In genomic region chr2:144166743-144167142, GRCh38 we compare ENCODE assay signal across 28 cellular contexts.
DNase-seq lines count a peak whose midpoint lies in the region; ATAC-seq, FAIRE-seq and TF ChIP-seq lines count a peak whose summit lies in the region.
"Had no signal": no experiment of that assay in that cellular context is flagged by ENCODE, and none has a peak within 500 bp of the region (broad histone marks: within the 10 kb centered on the region; RNA-seq: fewer than 3 reads in every experiment).

No MANE protein-coding gene starts in this region.

- no peaks in the 10 kb centered on the region for H3K27me3 Mint-ChIP-seq in activated CD8-positive, alpha-beta T cell treated with anti-CD3 and anti-CD28 coated beads for 36 hours
- no peaks in the 10 kb centered on the region for H3K27me3 Mint-ChIP-seq in activated CD8-positive, alpha-beta T cell treated with anti-CD3 and anti-CD28 coated beads, Interleukin-2, amount 10 ng/mL, durations not matched to agents 7 days and 5 days (ENCODE audit: low read depth)
- no peaks in the 10 kb centered on the region for H3K27me3 Mint-ChIP-seq in nephron progenitor cell (ENCODE audit: low read depth, poor library complexity)
- H3K27me3 Mint-ChIP-seq: CD8-positive, alpha-beta memory T cell had no signal

- CTCF ChIA-PET in activated CD8-positive, alpha-beta T cell treated with anti-CD3 and anti-CD28 coated beads for 36 hours (lab: Charles Lee), result no interaction called here
- CTCF ChIA-PET in activated CD8-positive, alpha-beta T cell treated with anti-CD3 and anti-CD28 coated beads, Interleukin-2, amount 10 ng/mL, durations not matched to agents 7 days and 5 days (lab: Charles Lee), result no interaction called here

- FAIRE-seq in HTR-8/SVneo (lab: Jason Lieb, UNC), result no peak
- FAIRE-seq: GM12878, H1 had no signal

- H3K27ac Mint-ChIP-seq in activated CD8-positive, alpha-beta T cell treated with anti-CD3 and anti-CD28 coated beads for 36 hours, result no peak overlapping the region
- H3K27ac Mint-ChIP-seq in activated CD8-positive, alpha-beta T cell treated with anti-CD3 and anti-CD28 coated beads, Interleukin-2, amount 10 ng/mL, durations not matched to agents 7 days and 5 days, result no peak overlapping the region
- H3K27ac Mint-ChIP-seq in stimulated activated effector memory CD8-positive, alpha-beta T cell treated with anti-CD3 and anti-CD28 coated beads, Interleukin-12 subunit alpha, Interleukin-12 subunit beta, amount 100 ng/mL, for 72 hours, result no peak overlapping the region
- no peak overlapping the region for H3K27ac Mint-ChIP-seq in nephron progenitor cell
- H3K27ac Mint-ChIP-seq: CD14-positive monocyte; CD8-positive, alpha-beta memory T cell had no signal

- H3K4me1 Mint-ChIP-seq in activated CD8-positive, alpha-beta T cell treated with anti-CD3 and anti-CD28 coated beads for 36 hours (ENCODE audit: low read depth), result peaks cover 8% of the 10 kb centered on the region
- H3K4me1 Mint-ChIP-seq in activated CD8-positive, alpha-beta T cell treated with anti-CD3 and anti-CD28 coated beads, Interleukin-2, amount 10 ng/mL, durations not matched to agents 7 days and 5 days (ENCODE audit: low read depth), result no peaks in the 10 kb centered on the region
- H3K4me1 Mint-ChIP-seq in stimulated activated effector memory CD8-positive, alpha-beta T cell treated with anti-CD3 and anti-CD28 coated beads, Interleukin-12 subunit alpha, Interleukin-12 subunit beta, amount 100 ng/mL, for 72 hours, result peaks cover 12% of the 10 kb centered on the region
- H3K4me1 Mint-ChIP-seq in nephron progenitor cell, result no peaks in the 10 kb centered on the region
- H3K4me1 Mint-ChIP-seq: CD14-positive monocyte had no signal

- intact Hi-C loops in activated CD8-positive, alpha-beta T cell treated with anti-CD3 and anti-CD28 coated beads for 36 hours (cut with micrococcal nuclease), result no loop called here

- no peak overlapping the region for H3K4me3 Mint-ChIP-seq in activated CD8-positive, alpha-beta T cell treated with anti-CD3 and anti-CD28 coated beads for 36 hours
- H3K4me3 Mint-ChIP-seq in activated CD8-positive, alpha-beta T cell treated with anti-CD3 and anti-CD28 coated beads, Interleukin-2, amount 10 ng/mL, durations not matched to agents 7 days and 5 days, result no peak overlapping the region
- no peak overlapping the region for H3K4me3 Mint-ChIP-seq in stimulated activated effector memory CD8-positive, alpha-beta T cell treated with anti-CD3 and anti-CD28 coated beads, Interleukin-12 subunit alpha, Interleukin-12 subunit beta, amount 100 ng/mL, for 72 hours
- H3K4me3 Mint-ChIP-seq in nephron progenitor cell, result no peak overlapping the region
- H3K4me3 Mint-ChIP-seq: CD14-positive monocyte; CD8-positive, alpha-beta memory T cell had no signal

- H3K4me3 ChIP-seq in fibroblast of mammary gland (ENCODE audit: control insufficient read depth, low read depth, low read length), result no peak overlapping the region
- H3K4me3 ChIP-seq: GM12878, PC-9 had no signal

- H3K36me3 Mint-ChIP-seq in activated CD8-positive, alpha-beta T cell treated with anti-CD3 and anti-CD28 coated beads for 36 hours (ENCODE audit: low read depth), result peaks cover 2% of the 10 kb centered on the region
- no peaks in the 10 kb centered on the region for H3K36me3 Mint-ChIP-seq in activated CD8-positive, alpha-beta T cell treated with anti-CD3 and anti-CD28 coated beads, Interleukin-2, amount 10 ng/mL, durations not matched to agents 7 days and 5 days (ENCODE audit: low read depth)
- peaks cover 6% of the 10 kb centered on the region for H3K36me3 Mint-ChIP-seq in stimulated activated effector memory CD8-positive, alpha-beta T cell treated with anti-CD3 and anti-CD28 coated beads, Interleukin-12 subunit alpha, Interleukin-12 subunit beta, amount 100 ng/mL, for 72 hours
- H3K36me3 Mint-ChIP-seq in nephron progenitor cell (ENCODE audit: low read depth), result no peaks in the 10 kb centered on the region
- H3K36me3 Mint-ChIP-seq: CD14-positive monocyte had no signal

- TF ChIP-seq CTCF in activated CD8-positive, alpha-beta T cell treated with anti-CD3 and anti-CD28 coated beads for 36 hours (IDR thresholded peaks at IDR 0.05), result no peak
- TF ChIP-seq CTCF in fibroblast of mammary gland (conservative IDR thresholded peaks at IDR 0.05; ENCODE audit: control insufficient read depth, insufficient read depth, low read depth, low read length) (no peak), nephron progenitor cell (IDR thresholded peaks at IDR 0.05) (no peak)

- POLR2A ChIA-PET in activated CD8-positive, alpha-beta T cell treated with anti-CD3 and anti-CD28 coated beads for 36 hours (lab: Charles Lee), result no interaction called here
- POLR2A ChIA-PET in activated CD8-positive, alpha-beta T cell treated with anti-CD3 and anti-CD28 coated beads, Interleukin-2, amount 10 ng/mL, durations not matched to agents 7 days and 5 days (lab: Charles Lee), result no interaction called here

- ATAC-seq in activated CD8-positive, alpha-beta T cell treated with anti-CD3 and anti-CD28 coated beads for 36 hours, result peak; percentile 80
- no peak for ATAC-seq in activated CD8-positive, alpha-beta T cell treated with anti-CD3 and anti-CD28 coated beads, Interleukin-2, amount 10 ng/mL, durations not matched to agents 7 days and 5 days
- peak; percentile 88 for ATAC-seq in stimulated activated effector memory CD8-positive, alpha-beta T cell treated with anti-CD3 and anti-CD28 coated beads, Interleukin-12 subunit alpha, Interleukin-12 subunit beta, amount 100 ng/mL, for 72 hours
- no peak for ATAC-seq in GM19395 (IDR thresholded peaks at IDR 0.05; ENCODE audit: unreplicated experiment)
- ATAC-seq: GM12878, Right ventricle myocardium inferior had no signal

- H3K9me3 Mint-ChIP-seq in activated CD8-positive, alpha-beta T cell treated with anti-CD3 and anti-CD28 coated beads for 36 hours, result no peaks in the 10 kb centered on the region
- H3K9me3 Mint-ChIP-seq in activated CD8-positive, alpha-beta T cell treated with anti-CD3 and anti-CD28 coated beads, Interleukin-2, amount 10 ng/mL, durations not matched to agents 7 days and 5 days (ENCODE audit: insufficient read depth), result no peaks in the 10 kb centered on the region
- no peaks in the 10 kb centered on the region for H3K9me3 Mint-ChIP-seq in stimulated activated effector memory CD8-positive, alpha-beta T cell treated with anti-CD3 and anti-CD28 coated beads, Interleukin-12 subunit alpha, Interleukin-12 subunit beta, amount 100 ng/mL, for 72 hours
- H3K9me3 Mint-ChIP-seq in nephron progenitor cell, result no peaks in the 10 kb centered on the region
- H3K9me3 Mint-ChIP-seq: CD14-positive monocyte; CD8-positive, alpha-beta memory T cell had no signal

- DNase-seq in activated CD8-positive, alpha-beta T cell treated with anti-CD3 and anti-CD28 coated beads for 36 hours, result peak; percentile 13
- DNase-seq in activated CD8-positive, alpha-beta T cell treated with anti-CD3 and anti-CD28 coated beads, Interleukin-2, amount 10 ng/mL, durations not matched to agents 7 days and 5 days, result no peak
- DNase-seq in LHCN-M2 (ENCODE audit: low read depth) (peak; percentile 81), fibroblast of mammary gland (ENCODE audit: low read depth) (peak; percentile 35), HTR-8/SVneo (ENCODE audit: insufficient read length, low spot score) (no peak), nephron progenitor cell (no peak)
- DNase-seq in stimulated activated effector memory CD8-positive, alpha-beta T cell treated with anti-CD3 and anti-CD28 coated beads, Interleukin-12 subunit alpha, Interleukin-12 subunit beta, amount 100 ng/mL, for 72 hours (ENCODE audit: low spot score in 2 of 2), result no peak
- DNase-seq: 8988T; ACHN; BE2C; CD8-positive, alpha-beta memory T cell; DMS 273 treated with DMSO at 0.1 percent for 48 hours; DMS79; EL; GDM1; HCEC 1CT; NCI-H1092; NCI-H1417 treated with DMSO at 0.1 percent for 48 hours; NCI-H1694 treated with DMSO at 0.1 percent for 48 hours; NCI-H2081; NCI-H2227 treated with DMSO at 0.1 percent for 48 hours; NCI-H526 treated with DMSO at 0.1 percent for 48 hours; PC-9 had no signal

Comparison
In these comparisons a context has a peak if more than half of its experiments do, and no peak if none do; other contexts are left out.
1. ATAC-seq: peak in activated CD8-positive, alpha-beta T cell treated with anti-CD3 and anti-CD28 coated beads for 36 hours (single experiment) and stimulated activated effector memory CD8-positive, alpha-beta T cell treated with anti-CD3 and anti-CD28 coated beads, Interleukin-12 subunit alpha, Interleukin-12 subunit beta, amount 100 ng/mL, for 72 hours (single experiment); none in activated CD8-positive, alpha-beta T cell treated with anti-CD3 and anti-CD28 coated beads, Interleukin-2, amount 10 ng/mL, durations not matched to agents 7 days and 5 days (single experiment) and GM19395 (single experiment).
2. DNase-seq: peak in activated CD8-positive, alpha-beta T cell treated with anti-CD3 and anti-CD28 coated beads for 36 hours (single experiment), LHCN-M2 (single experiment) and fibroblast of mammary gland (single experiment); none in activated CD8-positive, alpha-beta T cell treated with anti-CD3 and anti-CD28 coated beads, Interleukin-2, amount 10 ng/mL, durations not matched to agents 7 days and 5 days (single experiment), stimulated activated effector memory CD8-positive, alpha-beta T cell treated with anti-CD3 and anti-CD28 coated beads, Interleukin-12 subunit alpha, Interleukin-12 subunit beta, amount 100 ng/mL, for 72 hours (0 of 2), HTR-8/SVneo (single experiment) and nephron progenitor cell (single experiment).